ENCODE assay signal across 18 cellular contexts in the genomic region with DNA sequence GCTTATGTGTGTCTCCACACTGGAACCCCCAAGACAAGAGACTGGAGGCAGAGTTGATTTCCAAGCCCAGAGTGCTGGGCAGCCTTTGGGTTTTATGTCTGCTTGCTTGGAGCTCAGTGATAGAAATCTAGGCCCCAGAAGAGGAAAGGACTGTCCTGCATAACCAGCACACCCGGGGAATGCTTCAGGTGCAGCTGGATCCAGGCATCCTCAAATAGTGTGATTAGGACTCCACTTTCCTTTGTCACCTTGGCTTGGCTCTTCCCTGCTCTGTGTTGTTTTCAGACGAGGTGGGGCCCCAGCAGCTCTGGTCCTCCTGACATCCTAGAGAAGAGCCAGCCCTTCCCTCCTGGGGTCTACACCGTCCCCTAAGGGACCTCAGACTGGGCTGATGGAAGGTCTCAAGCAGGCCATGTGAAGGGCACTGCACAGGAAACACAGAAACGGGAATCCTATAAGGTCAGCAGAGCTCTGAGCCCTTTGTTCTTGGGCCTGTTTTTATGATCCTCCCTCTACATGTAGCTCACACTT.
DNase-seq lines count a peak whose midpoint lies in the region; ATAC-seq and TF ChIP-seq lines count a peak whose summit lies in the region.
"Had no signal": no experiment of that assay in that cellular context is flagged by ENCODE, and none has a peak within 500 bp of the region (broad histone marks: within the 10 kb centered on the region; RNA-seq: fewer than 3 reads in every experiment).

No MANE protein-coding gene starts in this region.

- ATAC-seq in GM18861 (IDR thresholded peaks at IDR 0.05; ENCODE audit: unreplicated experiment) (no peak), GM18511 (IDR thresholded peaks at IDR 0.05; ENCODE audit: unreplicated experiment) (no peak)
- ATAC-seq: Panc1 had no signal

- no peaks in the 10 kb centered on the region for H3K9me3 ChIP-seq in BLaER1 treated with 17β-estradiol and CSF1 and Interleukin-3, amounts not matched to agents 10 nM and 100 nM (replicated peaks in 1 of 11)
- no peaks in the 10 kb centered on the region for H3K9me3 ChIP-seq in Peyer's patch
- no peaks in the 10 kb centered on the region for H3K9me3 ChIP-seq in hepatocyte (ENCODE audit: low read depth)
- no peaks in the 10 kb centered on the region for H3K9me3 ChIP-seq in spleen

- H2AFZ ChIP-seq in hepatocyte: no peak overlapping the region
- H2AFZ ChIP-seq: GM23248 had no signal

- H3K27me3 ChIP-seq in BLaER1 treated with 17β-estradiol and CSF1 and Interleukin-3, amounts not matched to agents 10 nM and 100 nM: peaks cover 23 to 50% (median 39%) of the 10 kb centered on the region in 11 experiments
- H3K27me3 ChIP-seq in Peyer's patch (no peaks in the 10 kb centered on the region), hepatocyte (no peaks in the 10 kb centered on the region), spleen (replicated peaks in 1 of 7) (peaks cover 0 to 40% (median 14%) of the 10 kb centered on the region in 7 donors)

- DNase-seq in Peyer's patch (no peak), hepatocyte (ENCODE audit: low spot score) (no peak), spleen (peak; percentile 38), KBM-7 (no peak)
- DNase-seq in stimulated activated CD4-positive, alpha-beta T cell treated with anti-CD3 and anti-CD28 coated beads, Interleukin-12 subunit alpha, Interleukin-12 subunit beta, amount 100 ng/mL, for 4 hours: no peak
- DNase-seq: ACHN; AML-193; CD4-positive, CD25-positive, alpha-beta regulatory T cell; GM23248; NCI-H1436; NCI-H2171; NCI-H82; SIG-M5 had no signal

- H3K27ac ChIP-seq in BLaER1 treated with 17β-estradiol and CSF1 and Interleukin-3, amounts not matched to agents 10 nM and 100 nM: no peak overlapping the region
- H3K27ac ChIP-seq in Peyer's patch (peak overlapping the region in 3 of 4 donors; percentile 57 to 90 (median 82)), hepatocyte (peak overlapping the region; percentile 51), spleen (no peak overlapping the region)
- H3K27ac ChIP-seq: GM23248, HL-60 had no signal

- H3K4me2 ChIP-seq in BLaER1 treated with 17β-estradiol and CSF1 and Interleukin-3, amounts not matched to agents 10 nM and 100 nM: peak overlapping the region in 10 of 11 experiments; percentile 36 to 92 (median 86); a peak in 17 of 22 replicates
- H3K4me2 ChIP-seq in hepatocyte: no peak overlapping the region

- 82% methylated on average over 4 of the region's 4 CpGs for WGBS in hepatocyte (ENCODE audit: low lambda C conversion rate, missing lambda C conversion rate)
- WGBS in spleen, 5 donors: 42 to 85% (median 73%) methylated on average over 3 to 4 of the region's 4 CpGs

- H4K20me1 ChIP-seq in BLaER1 treated with 17β-estradiol and CSF1 and Interleukin-3, amounts not matched to agents 10 nM and 100 nM: peaks cover 0 to 27% (median 6%) of the 10 kb centered on the region in 11 experiments; a peak in 8 of 22 replicates
- no peaks in the 10 kb centered on the region for H4K20me1 ChIP-seq in hepatocyte (ENCODE audit: insufficient read depth, poor library complexity, severe bottlenecking)

- H3K4me3 ChIP-seq in BLaER1 treated with 17β-estradiol and CSF1 and Interleukin-3, amounts not matched to agents 10 nM and 100 nM: no peak overlapping the region
- H3K4me3 ChIP-seq in Peyer's patch (no peak overlapping the region), hepatocyte (no peak overlapping the region), spleen (no peak overlapping the region)
- H3K4me3 ChIP-seq: GM23248 had no signal

- peaks cover 3% of the 10 kb centered on the region for H3K79me2 ChIP-seq in hepatocyte

- peaks cover 29 to 42% (median 37%) of the 10 kb centered on the region in 10 experiments for H3K4me1 ChIP-seq in BLaER1 treated with 17β-estradiol and CSF1 and Interleukin-3, amounts not matched to agents 10 nM and 100 nM
- H3K4me1 ChIP-seq in Peyer's patch (peaks cover 0 to 11% (median 0%) of the 10 kb centered on the region in 4 donors), hepatocyte (ENCODE audit: insufficient read depth) (peaks cover 4% of the 10 kb centered on the region), spleen (peaks cover 0 to 12% (median 5%) of the 10 kb centered on the region in 6 donors)

- no peaks in the 10 kb centered on the region for H3K36me3 ChIP-seq in BLaER1 treated with 17β-estradiol and CSF1 and Interleukin-3, amounts not matched to agents 10 nM and 100 nM
- no peaks in the 10 kb centered on the region for H3K36me3 ChIP-seq in Peyer's patch
- no peaks in the 10 kb centered on the region for H3K36me3 ChIP-seq in hepatocyte (replicated peaks; ENCODE audit: insufficient read depth, low read depth)
- no peaks in the 10 kb centered on the region for H3K36me3 ChIP-seq in spleen

- TF ChIP-seq CTCF in Peyer's patch (IDR thresholded peaks at IDR 0.05) (no peak), hepatocyte (IDR thresholded peaks at IDR 0.05; ENCODE audit: poor library complexity) (no peak), spleen (IDR thresholded peaks at IDR 0.05 in 8 of 11, conservative IDR thresholded peaks at IDR 0.05 in 3 of 11) (no peak)

- H3K9me2 ChIP-seq in hepatocyte (replicated peaks; ENCODE audit: insufficient read depth): no peaks in the 10 kb centered on the region

- TF ChIP-seq POLR2A in Peyer's patch (IDR thresholded peaks at IDR 0.05) (no peak), spleen (IDR thresholded peaks at IDR 0.05) (no peak)

- intact Hi-C loops in spleen (cut with DNase I; ENCODE audit: low total_unique reads): no loop called here

- H3K9ac ChIP-seq in BLaER1 treated with 17β-estradiol and CSF1 and Interleukin-3, amounts not matched to agents 10 nM and 100 nM: no peak overlapping the region
- H3K9ac ChIP-seq: GM23248 had no signal

- in situ Hi-C loops in KBM-7 (cut with MboI; ENCODE audit: low pct_unique_long_range_greater_than_20kb, low sequenced_read_pairs): no loop called here

Comparison
In these comparisons a context has a peak if more than half of its experiments do, and no peak if none do; other contexts are left out.
1. H3K27ac ChIP-seq: peak in Peyer's patch (3 of 4) and hepatocyte (single experiment); none in BLaER1 treated with 17β-estradiol and CSF1 and Interleukin-3, amounts not matched to agents 10 nM and 100 nM (0 of 11) and spleen (0 of 8).